ENCODE assay signal across 22 cellular contexts in the genomic region with DNA sequence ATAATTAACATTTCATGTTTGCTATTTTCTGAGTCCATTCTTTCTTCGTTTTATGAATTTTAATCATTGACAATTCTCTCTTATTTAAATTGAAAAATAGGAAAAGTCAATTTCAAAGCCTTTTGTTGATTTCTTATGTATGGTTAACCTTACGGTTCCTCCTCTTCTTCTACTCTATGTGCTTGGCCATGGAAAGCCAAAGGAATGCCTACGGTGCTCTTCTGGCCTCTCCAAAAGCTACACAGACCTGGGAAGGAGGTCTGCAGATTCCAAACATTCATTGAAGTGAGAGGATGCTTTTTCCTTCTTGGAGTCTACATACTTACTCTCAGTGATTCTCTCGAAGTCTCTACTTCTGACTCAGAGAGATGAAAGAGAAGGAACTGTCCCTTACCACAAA.
A peak's percentile ranks its signal among the peaks of the same experiment; 100 is the strongest.
DNase-seq lines count a peak whose midpoint lies in the region; ATAC-seq, FAIRE-seq and TF ChIP-seq lines count a peak whose summit lies in the region.
"Had no signal": no experiment of that assay in that cellular context is flagged by ENCODE, and none has a peak within 500 bp of the region (broad histone marks: within the 10 kb centered on the region; RNA-seq: fewer than 3 reads in every experiment).

No MANE protein-coding gene starts in this region.

- 26% methylated on average over 4 of the region's 4 CpGs for WGBS in liver
- WGBS in HepG2 (ENCODE audit: low lambda C conversion rate): 4% methylated on average over 3 of the region's 4 CpGs
- no CpG with 5 or more reads among the region's 4 CpGs for WGBS in mesendoderm (ENCODE audit: extremely low coverage, insufficient coverage, low lambda C conversion rate)
- WGBS in psoas muscle, 3 donors: 66 to 90% (median 80%) methylated on average over 4 of the region's 4 CpGs

- TF ChIP-seq EP300 in HepG2 (IDR thresholded peaks at IDR 0.05; ENCODE audit: low read depth in 2 of 2, low read length in 2 of 2): no peak
- no peak for TF ChIP-seq EP300 in HepG2 (CRISPR knock-in tag; IDR thresholded peaks at IDR 0.05; ENCODE audit: borderline replicate concordance)

- H3K79me2 ChIP-seq in HepG2 (ENCODE audit: insufficient read depth, low read length) (no peaks in the 10 kb centered on the region), mesendoderm (ENCODE audit: control insufficient read depth, insufficient read depth, low read length) (no peaks in the 10 kb centered on the region)

- POLR2A ChIA-PET in HepG2 (lab: Yijun Ruan, JAX): no interaction called here

- CTCF ChIA-PET in HepG2 (lab: Yijun Ruan, JAX; ENCODE audit: low intra/inter-chr PET ratio, low total read pairs): no interaction called here

- no peak overlapping the region for H2BK120ac ChIP-seq in mesendoderm (ENCODE audit: low read depth, low read length)

- H3K4ac ChIP-seq in mesendoderm (ENCODE audit: low read depth, low read length): no peak overlapping the region

- ATAC-seq in HepG2 (no peak), psoas muscle (no peak)
- ATAC-seq: A549, HCT116 had no signal

- TF ChIP-seq RAD21 in liver (IDR thresholded peaks at IDR 0.05) (no peak), HepG2 (CRISPR knock-in tag; IDR thresholded peaks at IDR 0.05) (no peak)

- H2AFZ ChIP-seq in HepG2 (ENCODE audit: low read length): no peak overlapping the region
- H2AFZ ChIP-seq: GM23248 had no signal

- DNase-seq in HepG2 (ENCODE audit: low spot score) (no peak), kidney (no peak), mesendoderm (peak; percentile 1), psoas muscle (no peak), SIG-M5 treated with dmso at 0.1 percent for 504 hours (lab: John Stamatoyannopoulos, UW; ENCODE audit: unreplicated experiment) (no peak)
- no peak for DNase-seq in stimulated activated CD4-positive, alpha-beta T cell treated with anti-CD3 and anti-CD28 coated beads, Interleukin-2, amount 100 ng/mL, for 48 hours
- DNase-seq: AML-193; Caco-2; CD4-positive, alpha-beta T cell; GM23248; H7; HFFc6 had no signal

- no peak for TF ChIP-seq POLR2A in HepG2 (IDR thresholded peaks at IDR 0.05; ENCODE audit: insufficient read depth in 1 of 2, low read depth in 2 of 2, low read length in 2 of 2)

- H3K23ac ChIP-seq in mesendoderm (ENCODE audit: low read length): no peak overlapping the region

- H2BK5ac ChIP-seq in mesendoderm (ENCODE audit: low read length): no peak overlapping the region

- no TSS peak for BruUV-seq in HepG2 (replicated peaks; lab: Mats Ljungman, UMichigan)

- no peak overlapping the region for H4K8ac ChIP-seq in mesendoderm (ENCODE audit: low read depth, low read length)

- H3K36me3 ChIP-seq in liver (ENCODE audit: control insufficient read depth in 4 of 4, insufficient read depth in 3 of 4, low read depth in 1 of 4, low read length in 3 of 4) (no peaks in the 10 kb centered on the region), HepG2 (replicated peaks in 1 of 2; ENCODE audit: control insufficient read depth in 1 of 2, insufficient read depth in 2 of 2, low read length in 2 of 2) (no peaks in the 10 kb centered on the region), kidney (ENCODE audit: control insufficient read depth in 1 of 2, insufficient read depth in 2 of 2, low read length in 2 of 2) (no peaks in the 10 kb centered on the region), mesendoderm (ENCODE audit: control insufficient read depth, insufficient read depth, low read length) (no peaks in the 10 kb centered on the region), psoas muscle (ENCODE audit: insufficient read depth in 1 of 2, low read depth in 1 of 2) (no peaks in the 10 kb centered on the region)

- H3K9me3 ChIP-seq in liver (ENCODE audit: control insufficient read depth in 4 of 4, low read length in 3 of 4) (no peaks in the 10 kb centered on the region), HepG2 (ENCODE audit: low read length) (no peaks in the 10 kb centered on the region), kidney (ENCODE audit: control insufficient read depth in 1 of 2, low read length in 2 of 2) (no peaks in the 10 kb centered on the region), psoas muscle (no peaks in the 10 kb centered on the region)
- H3K9me3 ChIP-seq: A549, Caco-2 had no signal

- H3K4me3 ChIP-seq in liver (ENCODE audit: low read depth in 1 of 3, low read length in 3 of 3) (peak overlapping the region in 1 of 3 donors; percentile 20), HepG2 (replicated peaks in 1 of 3; ENCODE audit: insufficient read depth in 1 of 3, low read depth in 2 of 3, low read length in 3 of 3) (no peak overlapping the region), kidney (ENCODE audit: low read length in 2 of 2) (no peak overlapping the region), mesendoderm (ENCODE audit: low read length) (no peak overlapping the region), psoas muscle (no peak overlapping the region)
- H3K4me3 ChIP-seq: A549, GM23248 had no signal

- intact Hi-C loops in HepG2 (cut with micrococcal nuclease; ENCODE audit: unreplicated experiment): no loop called here
- intact Hi-C loops in kidney (cut with DNase I): no loop called here
- intact Hi-C loops in psoas muscle (cut with DNase I): no loop called here

- in situ Hi-C loops in HepG2 (cut with HindIII; ENCODE audit: extremely low pct_ligation_motif_present, low pct_unique_long_range_greater_than_20kb): no loop called here

- H3K4me1 ChIP-seq in liver (ENCODE audit: control insufficient read depth in 4 of 4, insufficient read depth in 4 of 4, low read length in 3 of 4) (peaks cover 0 to 6% (median 0%) of the 10 kb centered on the region in 4 donors), HepG2 (ENCODE audit: insufficient read depth, low read length) (no peaks in the 10 kb centered on the region), kidney (ENCODE audit: control insufficient read depth in 1 of 2, insufficient read depth in 1 of 2, low read depth in 1 of 2, low read length in 2 of 2) (no peaks in the 10 kb centered on the region), mesendoderm (ENCODE audit: control insufficient read depth, low read depth, low read length) (no peaks in the 10 kb centered on the region), psoas muscle (no peaks in the 10 kb centered on the region)
- H3K4me1 ChIP-seq: A549, Caco-2 had no signal

- TF ChIP-seq CTCF in liver (IDR thresholded peaks at IDR 0.05; ENCODE audit: low read depth, low read length, missing input control) (no peak), HepG2 (CRISPR knock-in tag; IDR thresholded peaks at IDR 0.05) (no peak), kidney (IDR thresholded peaks at IDR 0.05; ENCODE audit: borderline replicate concordance, extremely low read depth, insufficient read depth) (no peak), psoas muscle (IDR thresholded peaks at IDR 0.05) (no peak)

- peak overlapping the region in 1 of 2 donors; percentile 61 for H3K27ac ChIP-seq in liver (ENCODE audit: low read depth in 1 of 2, low read length in 2 of 2)
- H3K27ac ChIP-seq in HepG2 (ENCODE audit: extremely low read length, insufficient read depth, low read length): no peak overlapping the region
- H3K27ac ChIP-seq in kidney (ENCODE audit: low read depth in 2 of 2, low read length in 2 of 2): no peak overlapping the region
- no peak overlapping the region for H3K27ac ChIP-seq in mesendoderm (ENCODE audit: low read depth, low read length)
- no peak overlapping the region for H3K27ac ChIP-seq in psoas muscle
- H3K27ac ChIP-seq: 22Rv1, A549, C4-2B, GM23248, HL-60 had no signal

- no peak overlapping the region for H3K56ac ChIP-seq in mesendoderm (ENCODE audit: low read length)

- H3K9ac ChIP-seq in liver (ENCODE audit: low read depth in 1 of 2, low read length in 2 of 2): no peak overlapping the region
- no peak overlapping the region for H3K9ac ChIP-seq in HepG2 (ENCODE audit: insufficient read depth, low read depth, low read length)
- H3K9ac ChIP-seq in kidney (ENCODE audit: low read length in 2 of 2): no peak overlapping the region
- H3K9ac ChIP-seq in mesendoderm (ENCODE audit: low read length): no peak overlapping the region
- H3K9ac ChIP-seq: GM23248 had no signal

- H4K5ac ChIP-seq in mesendoderm (ENCODE audit: low read length): no peak overlapping the region

- no peak for FAIRE-seq in HepG2 (lab: Jason Lieb, UNC)
- FAIRE-seq in kidney (lab: Jason Lieb, UNC): peak; percentile 33
- FAIRE-seq: A549, D721Med, GM12891, GM19239, HTR-8/SVneo had no signal

- H3K27me3 ChIP-seq in liver (ENCODE audit: control insufficient read depth in 4 of 4, insufficient read depth in 4 of 4, low read length in 3 of 4) (no peaks in the 10 kb centered on the region), HepG2 (ENCODE audit: control insufficient read depth in 1 of 2, insufficient read depth in 2 of 2, low read length in 2 of 2) (no peaks in the 10 kb centered on the region), mesendoderm (ENCODE audit: insufficient read depth, low read length, poor library complexity) (no peaks in the 10 kb centered on the region), psoas muscle (ENCODE audit: insufficient read depth in 3 of 3, low read length in 2 of 3) (no peaks in the 10 kb centered on the region)

- H3K18ac ChIP-seq in mesendoderm (ENCODE audit: low read length): no peak overlapping the region

- H2BK15ac ChIP-seq in mesendoderm (replicated peaks; ENCODE audit: low read depth): no peak overlapping the region

- H3K4me2 ChIP-seq in HepG2 (ENCODE audit: low read depth, low read length): no peak overlapping the region
- H3K4me2 ChIP-seq in mesendoderm (ENCODE audit: low read length): no peak overlapping the region
- H3K4me2 ChIP-seq: A549 had no signal

- H2AK5ac ChIP-seq in mesendoderm (ENCODE audit: low read length): no peak overlapping the region

- no peaks in the 10 kb centered on the region for H3K79me1 ChIP-seq in mesendoderm (ENCODE audit: low read length)

- H4K20me1 ChIP-seq in HepG2 (ENCODE audit: insufficient read depth, low read length): no peaks in the 10 kb centered on the region

TF ChIP-seq in HepG2, 621 proteins besides CTCF, POLR2A, EP300 and RAD21 (continues in another document):
- no peak for TF ChIP-seq ZNF451 (CRISPR knock-in tag; IDR thresholded peaks at IDR 0.05)
